12 cellular contexts compared by ENCODE assay signal in the genomic region with DNA sequence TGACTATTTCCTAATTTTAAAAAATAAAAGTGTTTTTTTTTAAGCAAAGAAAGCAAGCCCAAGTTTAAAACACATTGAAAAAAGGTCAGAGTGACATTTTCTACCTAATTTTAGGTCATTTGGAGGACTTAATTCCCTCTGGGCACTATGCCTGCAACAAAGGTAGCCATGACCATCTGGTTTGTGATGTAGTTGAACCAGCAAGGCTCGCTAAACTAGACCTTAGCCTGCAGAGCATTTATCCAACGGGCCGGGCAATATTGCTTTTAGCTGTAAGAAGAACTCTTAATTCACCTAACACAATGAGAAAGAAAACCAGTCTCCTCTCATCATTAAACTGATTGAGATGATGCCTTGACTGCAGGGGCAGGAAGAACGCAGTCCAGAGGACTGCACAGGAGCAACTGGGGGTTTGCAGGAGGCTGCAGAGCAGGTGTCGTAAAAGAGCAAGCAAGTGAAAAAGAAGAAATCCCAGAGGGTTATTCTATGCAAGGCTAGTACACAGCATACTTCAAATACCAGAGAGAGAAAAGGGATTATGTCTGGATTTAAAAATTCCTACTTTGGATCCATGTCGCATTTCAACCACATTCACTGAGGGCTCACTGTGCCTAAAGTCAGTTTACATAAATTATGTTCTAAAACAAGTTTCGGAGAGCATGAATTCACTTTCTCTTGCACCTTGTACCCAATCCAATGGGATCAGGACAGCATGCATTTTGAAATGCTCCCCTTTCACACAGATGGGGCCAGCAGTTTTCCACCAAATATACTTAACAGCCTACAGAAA. TPM values are rescaled to one million over a fixed set of nuclear protein-coding genes. Genes with fewer than 3 reads are reported as not detected.
DNase-seq lines count a peak whose midpoint lies in the region; ATAC-seq and TF ChIP-seq lines count a peak whose summit lies in the region.
"Had no signal": no experiment of that assay in that cellular context is flagged by ENCODE, and none has a peak within 500 bp of the region (broad histone marks: within the 10 kb centered on the region; RNA-seq: fewer than 3 reads in every experiment).

No MANE protein-coding gene starts in this region.

- no peak for ATAC-seq in PC-3
- ATAC-seq in HG03135 (IDR thresholded peaks at IDR 0.05; ENCODE audit: unreplicated experiment): no peak
- no peak for ATAC-seq in HG03469 (IDR thresholded peaks at IDR 0.05; ENCODE audit: unreplicated experiment)
- no peak for ATAC-seq in left lung
- no peak for ATAC-seq in left ventricle myocardium superior

- H3K27ac ChIP-seq in PC-3 (ENCODE audit: low read length): peak overlapping the region; percentile 93
- peak overlapping the region; percentile 95 for H3K27ac ChIP-seq in epithelial cell of prostate
- H3K27ac ChIP-seq in osteoblast (ENCODE audit: low read depth, low read length): peak overlapping the region; percentile 93
- peak overlapping the region in 1 of 2 donors; percentile 20 for H3K27ac ChIP-seq in left lung

- POLR2A ChIA-PET in PC-3 (lab: Charles Lee; ENCODE audit: unreplicated experiment): no interaction called here

- H3K79me2 ChIP-seq in PC-3 (ENCODE audit: low read length) (peaks cover 42% of the 10 kb centered on the region), osteoblast (ENCODE audit: insufficient read depth, low read length) (peaks cover 38% of the 10 kb centered on the region)

- TF ChIP-seq CTCF in Calu3 (IDR thresholded peaks at IDR 0.05; ENCODE audit: unreplicated experiment) (no peak), PC-3 (conservative IDR thresholded peaks at IDR 0.05; ENCODE audit: low read depth, low read length) (no peak), osteoblast (IDR thresholded peaks at IDR 0.05; ENCODE audit: extremely low read depth, low read depth, low read length) (no peak), left lung (IDR thresholded peaks at IDR 0.05) (no peak)

- H2AFZ ChIP-seq in PC-3 (ENCODE audit: low read length): no peak overlapping the region
- no peak overlapping the region for H2AFZ ChIP-seq in osteoblast (ENCODE audit: low read length)

- H3K27me3 ChIP-seq in PC-3 (ENCODE audit: low read length): no peaks in the 10 kb centered on the region
- no peaks in the 10 kb centered on the region for H3K27me3 ChIP-seq in osteoblast (ENCODE audit: insufficient read depth, low read length)
- no peaks in the 10 kb centered on the region for H3K27me3 ChIP-seq in left lung

- no peak overlapping the region for H3K9ac ChIP-seq in PC-3 (ENCODE audit: low read length)

- H3K9me3 ChIP-seq in PC-3 (ENCODE audit: low read length) (no peaks in the 10 kb centered on the region), osteoblast (ENCODE audit: low read depth, low read length) (no peaks in the 10 kb centered on the region), left lung (no peaks in the 10 kb centered on the region)

- H3K4me1 ChIP-seq in PC-3 (ENCODE audit: insufficient read depth, low read length) (peaks cover 57% of the 10 kb centered on the region), osteoblast (ENCODE audit: insufficient read depth, low read length) (peaks cover 66% of the 10 kb centered on the region), left lung (peaks cover 27 to 44% of the 10 kb centered on the region in 2 donors)

- H3K4me3 Mint-ChIP-seq in Calu3 (ENCODE audit: low read depth, unreplicated experiment): no peak overlapping the region

- peaks cover 7% of the 10 kb centered on the region for H3F3A ChIP-seq in PC-3 (ENCODE audit: low read length, unreplicated experiment)

- H3K36me3 ChIP-seq in PC-3 (ENCODE audit: low read depth, low read length) (no peaks in the 10 kb centered on the region), osteoblast (ENCODE audit: insufficient read depth, low read length) (peaks cover 22% of the 10 kb centered on the region), left lung (peaks cover 0 to 26% of the 10 kb centered on the region in 2 donors)

- H3K4me1 Mint-ChIP-seq in Calu3 (ENCODE audit: low read depth, unreplicated experiment): peaks cover 53% of the 10 kb centered on the region

- H3K4me2 ChIP-seq in PC-3 (ENCODE audit: low read length) (peak overlapping the region; percentile 73), osteoblast (ENCODE audit: insufficient read depth, low read length) (peak overlapping the region; percentile 59)

- peaks cover 34% of the 10 kb centered on the region for H3K36me3 Mint-ChIP-seq in Calu3 (ENCODE audit: insufficient read depth, unreplicated experiment)

- DNase-seq in Calu3 (no peak), PC-3 (no peak), epithelial cell of prostate (ENCODE audit: low read depth, low spot score) (no peak), osteoblast (ENCODE audit: insufficient read length, low spot score, missing footprints) (no peak), left lung (no peak), left ventricle myocardium superior (no peak)
- DNase-seq: activated naive CD4-positive, alpha-beta T cell treated with Interleukin-2 at 50 U/mL for 16 hours; CD4-positive, CD25-positive, alpha-beta regulatory T cell; effector CD8-positive, alpha-beta T cell; RPMI8226 had no signal

- peak overlapping the region; percentile 30 for H3K27ac Mint-ChIP-seq in Calu3 (ENCODE audit: unreplicated experiment)

- H3K4me3 ChIP-seq in PC-3 (ENCODE audit: low read length) (no peak overlapping the region), osteoblast (ENCODE audit: insufficient read depth, low read length) (no peak overlapping the region), left lung (no peak overlapping the region)

- intact Hi-C loops in Calu3 (cut with micrococcal nuclease; ENCODE audit: unreplicated experiment): no loop called here
- intact Hi-C loops in PC-3 (cut with micrococcal nuclease): loop anchor here (5.0 kb wide), 1 partner anchor 64 kb away; no protein-coding TSS in a partner anchor
- intact Hi-C loops in left lung (cut with DNase I): no loop called here
- intact Hi-C loops in left ventricle myocardium superior (cut with micrococcal nuclease): no loop called here

- H4K20me1 ChIP-seq in PC-3 (ENCODE audit: low read length): no peaks in the 10 kb centered on the region
- no peaks in the 10 kb centered on the region for H4K20me1 ChIP-seq in osteoblast (ENCODE audit: insufficient read depth, low read length)

- CTCF ChIA-PET in Calu3 (lab: Charles Lee) (no interaction called here), PC-3 (lab: Charles Lee) (no interaction called here)

- no TSS peak for BruUV-seq in Calu3 (replicated peaks; lab: Mats Ljungman, UMichigan)
- BruUV-seq in PC-3 (replicated peaks; lab: Mats Ljungman, UMichigan): no TSS peak

- no peaks in the 10 kb centered on the region for H3K9me3 Mint-ChIP-seq in Calu3 (ENCODE audit: low read depth, unreplicated experiment)
- H3K9me3 Mint-ChIP-seq: CD4-positive, CD25-positive, alpha-beta regulatory T cell had no signal

- no peaks in the 10 kb centered on the region for H3K9me2 ChIP-seq in PC-3 (replicated peaks; ENCODE audit: low read length)

- no peaks in the 10 kb centered on the region for H3K27me3 Mint-ChIP-seq in Calu3 (ENCODE audit: unreplicated experiment)
- H3K27me3 Mint-ChIP-seq: CD4-positive, CD25-positive, alpha-beta regulatory T cell had no signal

RNA-seq across cellular contexts. Expression of gene TRAF3IP2, which starts 12.8 kb away (rescaled TPM):
- total RNA-seq in Calu3 (2022) (39.2 and 42.0 TPM in 2 replicates), PC-3 (2014; rRNA removed) (26.1 and 37.7 TPM in 2 replicates), osteoblast (23.6 and 23.9 TPM in 2 replicates), left lung (10 to 100 TPM; 25.6 to 26.2 TPM), left ventricle myocardium superior (9.7 TPM)
